ENCODE assay signal across 15 cellular contexts in genomic region chr4:186078977-186079697, GRCh38. TPM values are rescaled to one million over a fixed set of nuclear protein-coding genes. Genes with fewer than 3 reads are reported as not detected.
DNase-seq lines count a peak whose midpoint lies in the region; ATAC-seq, FAIRE-seq and TF ChIP-seq lines count a peak whose summit lies in the region.
"Had no signal": no experiment of that assay in that cellular context is flagged by ENCODE, and none has a peak within 500 bp of the region (broad histone marks: within the 10 kb centered on the region; RNA-seq: fewer than 3 reads in every experiment).

No MANE protein-coding gene starts in this region.

- H3K9me3 ChIP-seq in cardiac muscle cell (ENCODE audit: low read depth) (no peaks in the 10 kb centered on the region), upper lobe of right lung (no peaks in the 10 kb centered on the region), WERI-Rb-1 (ENCODE audit: severe bottlenecking) (no peaks in the 10 kb centered on the region)

- H3K4me1 ChIP-seq in cardiac muscle cell (ENCODE audit: low read depth) (peaks cover 16% of the 10 kb centered on the region), upper lobe of right lung (no peaks in the 10 kb centered on the region)

- ATAC-seq in upper lobe of right lung (peak; percentile 33), sciatic nerve (no peak)
- ATAC-seq: GM12878, HCT116 had no signal

- TF ChIP-seq CTCF in cardiac muscle cell (IDR thresholded peaks at IDR 0.05; ENCODE audit: low read depth, low read length), result no peak
- TF ChIP-seq CTCF in bronchial epithelial cell (IDR thresholded peaks at IDR 0.05; ENCODE audit: insufficient read depth, low read length, severe bottlenecking), result no peak
- TF ChIP-seq CTCF in upper lobe of right lung (IDR thresholded peaks at IDR 0.05), result no peak
- no peak for TF ChIP-seq CTCF in WERI-Rb-1 (IDR thresholded peaks at IDR 0.05; ENCODE audit: low read depth, low read length)

- DNase-seq in cardiac muscle cell (ENCODE audit: low read depth in 1 of 2, low spot score in 1 of 2) (peak; percentile 3 to 62), cardiac septum (ENCODE audit: low spot score) (no peak), bronchial epithelial cell (ENCODE audit: low read depth) (no peak), left kidney (ENCODE audit: low read depth, low spot score) (peak; percentile 25), upper lobe of right lung (no peak), WERI-Rb-1 (no peak), HK-2 (ENCODE audit: unreplicated experiment) (no peak), sciatic nerve (ENCODE audit: low spot score) (no peak)
- DNase-seq: CD4-positive, alpha-beta memory T cell; Kasumi-1; NCI-H1694; NCI-H524 treated with DMSO at 0.1 percent for 48 hours had no signal

- no peaks in the 10 kb centered on the region for H3K36me3 ChIP-seq in cardiac muscle cell
- H3K36me3 ChIP-seq in bronchial epithelial cell (ENCODE audit: control insufficient read depth, insufficient read depth, low read length), result no peaks in the 10 kb centered on the region
- no peaks in the 10 kb centered on the region for H3K36me3 ChIP-seq in upper lobe of right lung
- no peaks in the 10 kb centered on the region for H3K36me3 ChIP-seq in WERI-Rb-1

- H3K27ac ChIP-seq in cardiac muscle cell (peak overlapping the region; percentile 41), upper lobe of right lung (no peak overlapping the region), WERI-Rb-1 (no peak overlapping the region)

- H3K4me3 ChIP-seq in cardiac muscle cell, result no peak overlapping the region
- no peak overlapping the region for H3K4me3 ChIP-seq in bronchial epithelial cell (ENCODE audit: low read depth, low read length)
- no peak overlapping the region for H3K4me3 ChIP-seq in upper lobe of right lung
- H3K4me3 ChIP-seq in WERI-Rb-1 (ENCODE audit: low read depth, low read length), result no peak overlapping the region
- H3K4me3 ChIP-seq: GM12878 had no signal

- H3K27me3 ChIP-seq in cardiac muscle cell, result no peaks in the 10 kb centered on the region
- no peaks in the 10 kb centered on the region for H3K27me3 ChIP-seq in bronchial epithelial cell (ENCODE audit: control insufficient read depth, insufficient read depth, low read length)
- no peaks in the 10 kb centered on the region for H3K27me3 ChIP-seq in upper lobe of right lung
- H3K27me3 ChIP-seq in WERI-Rb-1 (ENCODE audit: insufficient read depth, low read depth, severe bottlenecking), result peaks cover 15% of the 10 kb centered on the region

- intact Hi-C loops in cardiac septum (cut with DNase I), result no loop called here
- intact Hi-C loops in upper lobe of right lung (cut with DNase I), result no loop called here
- intact Hi-C loops in sciatic nerve (cut with DNase I), result no loop called here

- peak; percentile 86 for FAIRE-seq in bronchial epithelial cell (lab: Jason Lieb, UNC)
- FAIRE-seq: GM12878 had no signal

RNA-seq across cellular contexts. Expression of gene TLR3, which starts 10.2 kb away (rescaled TPM):
- 0.21 TPM in 1 of 2 replicates, not detected in the other for total RNA-seq in cardiac muscle cell
- not detected in 2 replicates for polyA plus RNA-seq in cardiac muscle cell
- total RNA-seq in cardiac septum, result 2.3 TPM
- total RNA-seq in bronchial epithelial cell, result 0.26 and 0.38 TPM in 2 replicates
- total RNA-seq in upper lobe of right lung, result 28.5 TPM
- total RNA-seq in sciatic nerve, result 15.2 TPM
- total RNA-seq: activated T-helper 2 cell treated with anti-CD3 and anti-CD28 coated beads, Interferon-gamma antibody, Interleukin-2, Interleukin-4, amounts not matched to agents 10 μg/mL and 5 μg/mL and 100 μg/mL, durations not matched to agents 14 hours and 24 hours and 36 hours had no signal

RNA-seq across cellular contexts. Expression of gene FAM149A, which starts 25.4 kb away (rescaled TPM):
- total RNA-seq in cardiac muscle cell (9.1 and 9.8 TPM in 2 replicates), cardiac septum (5.8 TPM), bronchial epithelial cell (0.26 and 0.64 TPM in 2 replicates), upper lobe of right lung (16.4 TPM), sciatic nerve (17.2 TPM)
- polyA plus RNA-seq in cardiac muscle cell, result 9.4 and 14.1 TPM in 2 replicates
- polyA plus RNA-seq: CD4-positive, alpha-beta memory T cell had no signal

Comparison
In these comparisons a context has a peak if more than half of its experiments do, and no peak if none do; other contexts are left out.
1. DNase-seq: peak in cardiac muscle cell (2 of 2) and left kidney (single experiment); none in cardiac septum (single experiment), bronchial epithelial cell (single experiment), upper lobe of right lung (single experiment), WERI-Rb-1 (single experiment), HK-2 (single experiment) and sciatic nerve (single experiment).